In genomic region chr17:77287432-77288068, GRCh38 we compare ENCODE assay signal across 1 cellular context.
TF ChIP-seq lines count a peak whose summit lies in the region.

No MANE protein-coding gene starts in this region.

TF ChIP-seq in HepG2, 621 proteins besides CTCF, POLR2A, EP300 and RAD21 (continued from another document and continues in another):
- TF ChIP-seq, protein P1, sequence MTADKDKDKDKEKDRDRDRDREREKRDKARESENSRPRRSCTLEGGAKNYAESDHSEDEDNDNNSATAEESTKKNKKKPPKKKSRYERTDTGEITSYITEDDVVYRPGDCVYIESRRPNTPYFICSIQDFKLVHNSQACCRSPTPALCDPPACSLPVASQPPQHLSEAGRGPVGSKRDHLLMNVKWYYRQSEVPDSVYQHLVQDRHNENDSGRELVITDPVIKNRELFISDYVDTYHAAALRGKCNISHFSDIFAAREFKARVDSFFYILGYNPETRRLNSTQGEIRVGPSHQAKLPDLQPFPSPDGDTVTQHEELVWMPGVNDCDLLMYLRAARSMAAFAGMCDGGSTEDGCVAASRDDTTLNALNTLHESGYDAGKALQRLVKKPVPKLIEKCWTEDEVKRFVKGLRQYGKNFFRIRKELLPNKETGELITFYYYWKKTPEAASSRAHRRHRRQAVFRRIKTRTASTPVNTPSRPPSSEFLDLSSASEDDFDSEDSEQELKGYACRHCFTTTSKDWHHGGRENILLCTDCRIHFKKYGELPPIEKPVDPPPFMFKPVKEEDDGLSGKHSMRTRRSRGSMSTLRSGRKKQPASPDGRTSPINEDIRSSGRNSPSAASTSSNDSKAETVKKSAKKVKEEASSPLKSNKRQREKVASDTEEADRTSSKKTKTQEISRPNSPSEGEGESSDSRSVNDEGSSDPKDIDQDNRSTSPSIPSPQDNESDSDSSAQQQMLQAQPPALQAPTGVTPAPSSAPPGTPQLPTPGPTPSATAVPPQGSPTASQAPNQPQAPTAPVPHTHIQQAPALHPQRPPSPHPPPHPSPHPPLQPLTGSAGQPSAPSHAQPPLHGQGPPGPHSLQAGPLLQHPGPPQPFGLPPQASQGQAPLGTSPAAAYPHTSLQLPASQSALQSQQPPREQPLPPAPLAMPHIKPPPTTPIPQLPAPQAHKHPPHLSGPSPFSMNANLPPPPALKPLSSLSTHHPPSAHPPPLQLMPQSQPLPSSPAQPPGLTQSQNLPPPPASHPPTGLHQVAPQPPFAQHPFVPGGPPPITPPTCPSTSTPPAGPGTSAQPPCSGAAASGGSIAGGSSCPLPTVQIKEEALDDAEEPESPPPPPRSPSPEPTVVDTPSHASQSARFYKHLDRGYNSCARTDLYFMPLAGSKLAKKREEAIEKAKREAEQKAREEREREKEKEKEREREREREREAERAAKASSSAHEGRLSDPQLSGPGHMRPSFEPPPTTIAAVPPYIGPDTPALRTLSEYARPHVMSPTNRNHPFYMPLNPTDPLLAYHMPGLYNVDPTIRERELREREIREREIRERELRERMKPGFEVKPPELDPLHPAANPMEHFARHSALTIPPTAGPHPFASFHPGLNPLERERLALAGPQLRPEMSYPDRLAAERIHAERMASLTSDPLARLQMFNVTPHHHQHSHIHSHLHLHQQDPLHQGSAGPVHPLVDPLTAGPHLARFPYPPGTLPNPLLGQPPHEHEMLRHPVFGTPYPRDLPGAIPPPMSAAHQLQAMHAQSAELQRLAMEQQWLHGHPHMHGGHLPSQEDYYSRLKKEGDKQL (CRISPR knock-in tag; IDR thresholded peaks at IDR 0.05; ENCODE audit: low read depth): no peak
- no peak for TF ChIP-seq MBD4 (IDR thresholded peaks at IDR 0.05; ENCODE audit: borderline replicate concordance, low read length)
- no peak for TF ChIP-seq RFX1 (IDR thresholded peaks at IDR 0.05)
- TF ChIP-seq, protein P2, sequence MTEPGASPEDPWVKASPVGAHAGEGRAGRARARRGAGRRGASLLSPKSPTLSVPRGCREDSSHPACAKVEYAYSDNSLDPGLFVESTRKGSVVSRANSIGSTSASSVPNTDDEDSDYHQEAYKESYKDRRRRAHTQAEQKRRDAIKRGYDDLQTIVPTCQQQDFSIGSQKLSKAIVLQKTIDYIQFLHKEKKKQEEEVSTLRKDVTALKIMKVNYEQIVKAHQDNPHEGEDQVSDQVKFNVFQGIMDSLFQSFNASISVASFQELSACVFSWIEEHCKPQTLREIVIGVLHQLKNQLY (CRISPR knock-in tag; IDR thresholded peaks at IDR 0.05): no peak
- TF ChIP-seq ZNF503 (CRISPR knock-in tag; IDR thresholded peaks at IDR 0.05): peak; percentile 42; the same call in 1 of the 2 replicates
- TF ChIP-seq, protein P3, sequence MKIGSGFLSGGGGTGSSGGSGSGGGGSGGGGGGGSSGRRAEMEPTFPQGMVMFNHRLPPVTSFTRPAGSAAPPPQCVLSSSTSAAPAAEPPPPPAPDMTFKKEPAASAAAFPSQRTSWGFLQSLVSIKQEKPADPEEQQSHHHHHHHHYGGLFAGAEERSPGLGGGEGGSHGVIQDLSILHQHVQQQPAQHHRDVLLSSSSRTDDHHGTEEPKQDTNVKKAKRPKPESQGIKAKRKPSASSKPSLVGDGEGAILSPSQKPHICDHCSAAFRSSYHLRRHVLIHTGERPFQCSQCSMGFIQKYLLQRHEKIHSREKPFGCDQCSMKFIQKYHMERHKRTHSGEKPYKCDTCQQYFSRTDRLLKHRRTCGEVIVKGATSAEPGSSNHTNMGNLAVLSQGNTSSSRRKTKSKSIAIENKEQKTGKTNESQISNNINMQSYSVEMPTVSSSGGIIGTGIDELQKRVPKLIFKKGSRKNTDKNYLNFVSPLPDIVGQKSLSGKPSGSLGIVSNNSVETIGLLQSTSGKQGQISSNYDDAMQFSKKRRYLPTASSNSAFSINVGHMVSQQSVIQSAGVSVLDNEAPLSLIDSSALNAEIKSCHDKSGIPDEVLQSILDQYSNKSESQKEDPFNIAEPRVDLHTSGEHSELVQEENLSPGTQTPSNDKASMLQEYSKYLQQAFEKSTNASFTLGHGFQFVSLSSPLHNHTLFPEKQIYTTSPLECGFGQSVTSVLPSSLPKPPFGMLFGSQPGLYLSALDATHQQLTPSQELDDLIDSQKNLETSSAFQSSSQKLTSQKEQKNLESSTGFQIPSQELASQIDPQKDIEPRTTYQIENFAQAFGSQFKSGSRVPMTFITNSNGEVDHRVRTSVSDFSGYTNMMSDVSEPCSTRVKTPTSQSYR (CRISPR knock-in tag; IDR thresholded peaks at IDR 0.05; ENCODE audit: borderline replicate concordance): no peak
- TF ChIP-seq, protein P4, sequence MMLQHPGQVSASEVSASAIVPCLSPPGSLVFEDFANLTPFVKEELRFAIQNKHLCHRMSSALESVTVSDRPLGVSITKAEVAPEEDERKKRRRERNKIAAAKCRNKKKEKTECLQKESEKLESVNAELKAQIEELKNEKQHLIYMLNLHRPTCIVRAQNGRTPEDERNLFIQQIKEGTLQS (CRISPR knock-in tag; IDR thresholded peaks at IDR 0.05): no peak
- TF ChIP-seq SKI (IDR thresholded peaks at IDR 0.05; ENCODE audit: partially characterized antibody): no peak
- 0 out of 2 replicates have a peak, but pooled peaks have one; percentile 11 for TF ChIP-seq ZNF784 (CRISPR knock-in tag; IDR thresholded peaks at IDR 0.05; ENCODE audit: borderline replicate concordance)
- TF ChIP-seq, protein P5, sequence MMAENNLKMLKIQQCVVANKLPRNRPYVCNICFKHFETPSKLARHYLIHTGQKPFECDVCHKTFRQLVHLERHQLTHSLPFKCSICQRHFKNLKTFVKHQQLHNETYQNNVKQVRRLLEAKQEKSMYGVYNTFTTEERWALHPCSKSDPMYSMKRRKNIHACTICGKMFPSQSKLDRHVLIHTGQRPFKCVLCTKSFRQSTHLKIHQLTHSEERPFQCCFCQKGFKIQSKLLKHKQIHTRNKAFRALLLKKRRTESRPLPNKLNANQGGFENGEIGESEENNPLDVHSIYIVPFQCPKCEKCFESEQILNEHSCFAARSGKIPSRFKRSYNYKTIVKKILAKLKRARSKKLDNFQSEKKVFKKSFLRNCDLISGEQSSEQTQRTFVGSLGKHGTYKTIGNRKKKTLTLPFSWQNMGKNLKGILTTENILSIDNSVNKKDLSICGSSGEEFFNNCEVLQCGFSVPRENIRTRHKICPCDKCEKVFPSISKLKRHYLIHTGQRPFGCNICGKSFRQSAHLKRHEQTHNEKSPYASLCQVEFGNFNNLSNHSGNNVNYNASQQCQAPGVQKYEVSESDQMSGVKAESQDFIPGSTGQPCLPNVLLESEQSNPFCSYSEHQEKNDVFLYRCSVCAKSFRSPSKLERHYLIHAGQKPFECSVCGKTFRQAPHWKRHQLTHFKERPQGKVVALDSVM (CRISPR knock-in tag; IDR thresholded peaks at IDR 0.05): peak; percentile 43; the same call in 1 of the 2 replicates
- TF ChIP-seq TSC22D2 (CRISPR knock-in tag; IDR thresholded peaks at IDR 0.05; ENCODE audit: borderline replicate concordance): peak; percentile 62; the same call in 1 of the 2 replicates
- no peak for TF ChIP-seq ZNF619 (CRISPR knock-in tag; IDR thresholded peaks at IDR 0.05)
- TF ChIP-seq, protein P6, sequence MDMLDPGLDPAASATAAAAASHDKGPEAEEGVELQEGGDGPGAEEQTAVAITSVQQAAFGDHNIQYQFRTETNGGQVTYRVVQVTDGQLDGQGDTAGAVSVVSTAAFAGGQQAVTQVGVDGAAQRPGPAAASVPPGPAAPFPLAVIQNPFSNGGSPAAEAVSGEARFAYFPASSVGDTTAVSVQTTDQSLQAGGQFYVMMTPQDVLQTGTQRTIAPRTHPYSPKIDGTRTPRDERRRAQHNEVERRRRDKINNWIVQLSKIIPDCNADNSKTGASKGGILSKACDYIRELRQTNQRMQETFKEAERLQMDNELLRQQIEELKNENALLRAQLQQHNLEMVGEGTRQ (IDR thresholded peaks at IDR 0.05; ENCODE audit: low read depth, low read length): no peak
- TF ChIP-seq, protein P6 (CRISPR knock-in tag; IDR thresholded peaks at IDR 0.05; ENCODE audit: borderline replicate concordance): no peak
- no peak for TF ChIP-seq ZNF382 (CRISPR knock-in tag; IDR thresholded peaks at IDR 0.05; ENCODE audit: borderline replicate concordance)
- TF ChIP-seq NAIF1 (CRISPR knock-in tag; IDR thresholded peaks at IDR 0.05; ENCODE audit: borderline replicate concordance): no peak
- TF ChIP-seq ZNF746 (CRISPR knock-in tag; IDR thresholded peaks at IDR 0.05): no peak
- no peak for TF ChIP-seq JDP2 (CRISPR knock-in tag; IDR thresholded peaks at IDR 0.05; ENCODE audit: borderline replicate concordance)
- TF ChIP-seq MXD1 (CRISPR knock-in tag; IDR thresholded peaks at IDR 0.05): no peak
- TF ChIP-seq, protein P7, sequence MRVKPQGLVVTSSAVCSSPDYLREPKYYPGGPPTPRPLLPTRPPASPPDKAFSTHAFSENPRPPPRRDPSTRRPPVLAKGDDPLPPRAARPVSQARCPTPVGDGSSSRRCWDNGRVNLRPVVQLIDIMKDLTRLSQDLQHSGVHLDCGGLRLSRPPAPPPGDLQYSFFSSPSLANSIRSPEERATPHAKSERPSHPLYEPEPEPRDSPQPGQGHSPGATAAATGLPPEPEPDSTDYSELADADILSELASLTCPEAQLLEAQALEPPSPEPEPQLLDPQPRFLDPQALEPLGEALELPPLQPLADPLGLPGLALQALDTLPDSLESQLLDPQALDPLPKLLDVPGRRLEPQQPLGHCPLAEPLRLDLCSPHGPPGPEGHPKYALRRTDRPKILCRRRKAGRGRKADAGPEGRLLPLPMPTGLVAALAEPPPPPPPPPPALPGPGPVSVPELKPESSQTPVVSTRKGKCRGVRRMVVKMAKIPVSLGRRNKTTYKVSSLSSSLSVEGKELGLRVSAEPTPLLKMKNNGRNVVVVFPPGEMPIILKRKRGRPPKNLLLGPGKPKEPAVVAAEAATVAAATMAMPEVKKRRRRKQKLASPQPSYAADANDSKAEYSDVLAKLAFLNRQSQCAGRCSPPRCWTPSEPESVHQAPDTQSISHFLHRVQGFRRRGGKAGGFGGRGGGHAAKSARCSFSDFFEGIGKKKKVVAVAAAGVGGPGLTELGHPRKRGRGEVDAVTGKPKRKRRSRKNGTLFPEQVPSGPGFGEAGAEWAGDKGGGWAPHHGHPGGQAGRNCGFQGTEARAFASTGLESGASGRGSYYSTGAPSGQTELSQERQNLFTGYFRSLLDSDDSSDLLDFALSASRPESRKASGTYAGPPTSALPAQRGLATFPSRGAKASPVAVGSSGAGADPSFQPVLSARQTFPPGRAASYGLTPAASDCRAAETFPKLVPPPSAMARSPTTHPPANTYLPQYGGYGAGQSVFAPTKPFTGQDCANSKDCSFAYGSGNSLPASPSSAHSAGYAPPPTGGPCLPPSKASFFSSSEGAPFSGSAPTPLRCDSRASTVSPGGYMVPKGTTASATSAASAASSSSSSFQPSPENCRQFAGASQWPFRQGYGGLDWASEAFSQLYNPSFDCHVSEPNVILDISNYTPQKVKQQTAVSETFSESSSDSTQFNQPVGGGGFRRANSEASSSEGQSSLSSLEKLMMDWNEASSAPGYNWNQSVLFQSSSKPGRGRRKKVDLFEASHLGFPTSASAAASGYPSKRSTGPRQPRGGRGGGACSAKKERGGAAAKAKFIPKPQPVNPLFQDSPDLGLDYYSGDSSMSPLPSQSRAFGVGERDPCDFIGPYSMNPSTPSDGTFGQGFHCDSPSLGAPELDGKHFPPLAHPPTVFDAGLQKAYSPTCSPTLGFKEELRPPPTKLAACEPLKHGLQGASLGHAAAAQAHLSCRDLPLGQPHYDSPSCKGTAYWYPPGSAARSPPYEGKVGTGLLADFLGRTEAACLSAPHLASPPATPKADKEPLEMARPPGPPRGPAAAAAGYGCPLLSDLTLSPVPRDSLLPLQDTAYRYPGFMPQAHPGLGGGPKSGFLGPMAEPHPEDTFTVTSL (CRISPR knock-in tag; IDR thresholded peaks at IDR 0.05; ENCODE audit: borderline replicate concordance): no peak
- no peak for TF ChIP-seq ZNF124 (CRISPR knock-in tag; IDR thresholded peaks at IDR 0.05)
- no peak for TF ChIP-seq ZSCAN31 (CRISPR knock-in tag; IDR thresholded peaks at IDR 0.05; ENCODE audit: low read depth)
- no peak; the same call in 1 of the 2 replicates for TF ChIP-seq ZNF224 (CRISPR knock-in tag; IDR thresholded peaks at IDR 0.05)
- TF ChIP-seq TMF1 (CRISPR knock-in tag; IDR thresholded peaks at IDR 0.05; ENCODE audit: low read depth): no peak
- TF ChIP-seq ZFP90 (CRISPR knock-in tag; IDR thresholded peaks at IDR 0.05; ENCODE audit: borderline replicate concordance): peak; percentile 40; the same call in 1 of the 2 replicates
- TF ChIP-seq, protein P8, sequence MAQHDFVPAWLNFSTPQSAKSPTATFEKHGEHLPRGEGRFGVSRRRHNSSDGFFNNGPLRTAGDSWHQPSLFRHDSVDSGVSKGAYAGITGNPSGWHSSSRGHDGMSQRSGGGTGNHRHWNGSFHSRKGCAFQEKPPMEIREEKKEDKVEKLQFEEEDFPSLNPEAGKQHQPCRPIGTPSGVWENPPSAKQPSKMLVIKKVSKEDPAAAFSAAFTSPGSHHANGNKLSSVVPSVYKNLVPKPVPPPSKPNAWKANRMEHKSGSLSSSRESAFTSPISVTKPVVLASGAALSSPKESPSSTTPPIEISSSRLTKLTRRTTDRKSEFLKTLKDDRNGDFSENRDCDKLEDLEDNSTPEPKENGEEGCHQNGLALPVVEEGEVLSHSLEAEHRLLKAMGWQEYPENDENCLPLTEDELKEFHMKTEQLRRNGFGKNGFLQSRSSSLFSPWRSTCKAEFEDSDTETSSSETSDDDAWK (CRISPR knock-in tag; IDR thresholded peaks at IDR 0.05): no peak
- no peak for TF ChIP-seq SNAPC2 (CRISPR knock-in tag; IDR thresholded peaks at IDR 0.05)
- TF ChIP-seq TBP (CRISPR knock-in tag; IDR thresholded peaks at IDR 0.05): no peak
